Comparison of ENCODE assay signal across 1 cellular context in genomic region chr2:166972002-166972401, GRCh38.
TF ChIP-seq lines count a peak whose summit lies in the region.

No MANE protein-coding gene starts in this region.

TF ChIP-seq in WTC11, 78 proteins besides CTCF, POLR2A, EP300 and RAD21 (continued from another document):
- TF ChIP-seq ARID4B (CRISPR knock-in tag; IDR thresholded peaks at IDR 0.05; ENCODE audit: borderline replicate concordance), result no peak
- no peak for TF ChIP-seq NR3C1 (CRISPR knock-in tag; conservative IDR thresholded peaks at IDR 0.05; ENCODE audit: low read depth)
- no peak for TF ChIP-seq USF1 (CRISPR knock-in tag; IDR thresholded peaks at IDR 0.05)
- no peak for TF ChIP-seq GTF2I (CRISPR knock-in tag; conservative IDR thresholded peaks at IDR 0.05)
- no peak for TF ChIP-seq ZNF532 (CRISPR knock-in tag; IDR thresholded peaks at IDR 0.05; ENCODE audit: borderline replicate concordance)
- no peak for TF ChIP-seq PRDM15 (CRISPR knock-in tag; IDR thresholded peaks at IDR 0.05)
- TF ChIP-seq JAZF1 (CRISPR knock-in tag; IDR thresholded peaks at IDR 0.05), result no peak
- TF ChIP-seq AFF4 (CRISPR knock-in tag; IDR thresholded peaks at IDR 0.05; ENCODE audit: borderline replicate concordance), result no peak
- TF ChIP-seq NFE2L1 (CRISPR knock-in tag; IDR thresholded peaks at IDR 0.05), result no peak
